8 cellular contexts compared by ENCODE assay signal in genomic region chr4:22129454-22130075, GRCh38.
DNase-seq lines count a peak whose midpoint lies in the region; ATAC-seq and TF ChIP-seq lines count a peak whose summit lies in the region.

No MANE protein-coding gene starts in this region.

- CTCF ChIA-PET in PC-9 (lab: Charles Lee) = interaction anchor here (0.5 to 0.6 kb wide), 2 partner anchors 300 to 372 kb away, joined by 4 read pairs; no protein-coding TSS in a partner anchor

- no peaks in the 10 kb centered on the region for H3K27me3 ChIP-seq in PC-9 (ENCODE audit: insufficient read depth, low read depth)
- no peaks in the 10 kb centered on the region for H3K27me3 ChIP-seq in esophagus muscularis mucosa

- POLR2A ChIA-PET in PC-9 (lab: Charles Lee; ENCODE audit: unreplicated experiment) = no interaction called here

- H3K4me2 ChIP-seq in PC-9 = no peak overlapping the region

- DNase-seq in Ammon's horn (ENCODE audit: low spot score) (peak; percentile 7), PC-9 (peak in 1 of 2 experiments; percentile 15), fibroblast of peridontal ligament (ENCODE audit: extremely low read depth) (peak; percentile 67), stromal cell of bone marrow (ENCODE audit: low read depth) (peak; percentile 12), esophagus muscularis mucosa (ENCODE audit: extremely low spot score) (no peak)
- no peak for DNase-seq in activated CD4-positive, CD25-positive, alpha-beta regulatory T cell treated with anti-CD3 and anti-CD28 coated beads, Interleukin-2, amount 50 U/mL, for 72 hours

- intact Hi-C loops in PC-9 (cut with micrococcal nuclease; ENCODE audit: unreplicated experiment) = loop anchor here (5.0 to 10.0 kb wide), 3 partner anchors 225 to 337 kb away; no protein-coding TSS in a partner anchor
- intact Hi-C loops in esophagus muscularis mucosa (cut with DNase I) = no loop called here

- no peak overlapping the region for H2AFZ ChIP-seq in PC-9

- H3K9me3 ChIP-seq in PC-9 (ENCODE audit: insufficient read depth, low read depth) = no peaks in the 10 kb centered on the region
- peaks cover 0 to 2% (median under 1%) of the 10 kb centered on the region in 4 donors for H3K9me3 ChIP-seq in esophagus muscularis mucosa

- H3K36me3 ChIP-seq in PC-9 (ENCODE audit: low read depth) = no peaks in the 10 kb centered on the region
- no peaks in the 10 kb centered on the region for H3K36me3 ChIP-seq in esophagus muscularis mucosa

- TF ChIP-seq CTCF in PC-9 (conservative IDR thresholded peaks at IDR 0.05) (peak; percentile 64), esophagus muscularis mucosa (IDR thresholded peaks at IDR 0.05) (peak in 1 of 3 experiments; percentile 13)

- no peak overlapping the region for H3K4me3 ChIP-seq in PC-9
- no peak overlapping the region for H3K4me3 ChIP-seq in esophagus muscularis mucosa

- TF ChIP-seq POLR2A in esophagus muscularis mucosa (IDR thresholded peaks at IDR 0.05; ENCODE audit: low read depth) = no peak

- H3F3A ChIP-seq in PC-9 (ENCODE audit: insufficient read depth, low read depth) = no peaks in the 10 kb centered on the region

- no peak overlapping the region for H3K27ac ChIP-seq in PC-9
- no peak overlapping the region for H3K27ac ChIP-seq in esophagus muscularis mucosa (replicated peaks in 1 of 4)

- ATAC-seq in GM21360 (IDR thresholded peaks at IDR 0.05; ENCODE audit: unreplicated experiment) (peak; percentile 57), GM21576 (IDR thresholded peaks at IDR 0.05; ENCODE audit: unreplicated experiment) (no peak)

- H4K20me1 ChIP-seq in PC-9 (ENCODE audit: insufficient read depth) = no peaks in the 10 kb centered on the region

- H3K79me2 ChIP-seq in PC-9 (ENCODE audit: low read depth) = no peaks in the 10 kb centered on the region

- no TSS peak for BruUV-seq in PC-9 (replicated peaks; lab: Mats Ljungman, UMichigan)

- H3K4me1 ChIP-seq in PC-9 (replicated peaks; ENCODE audit: insufficient read depth) = no peaks in the 10 kb centered on the region
- no peaks in the 10 kb centered on the region for H3K4me1 ChIP-seq in esophagus muscularis mucosa

- H3K9me2 ChIP-seq in PC-9 (ENCODE audit: insufficient read depth) = no peaks in the 10 kb centered on the region

- 35% methylated on average over 12 of the region's 12 CpGs for WGBS in esophagus muscularis mucosa

- no peak for TF ChIP-seq EP300 in esophagus muscularis mucosa (IDR thresholded peaks at IDR 0.05)

Comparison
In these comparisons a context has a peak if more than half of its experiments do, and no peak if none do; other contexts are left out.
1. DNase-seq: peak in Ammon's horn (single experiment), fibroblast of peridontal ligament (single experiment) and stromal cell of bone marrow (single experiment); none in activated CD4-positive, CD25-positive, alpha-beta regulatory T cell treated with anti-CD3 and anti-CD28 coated beads, Interleukin-2, amount 50 U/mL, for 72 hours (single experiment) and esophagus muscularis mucosa (single experiment).